In the genomic region with DNA sequence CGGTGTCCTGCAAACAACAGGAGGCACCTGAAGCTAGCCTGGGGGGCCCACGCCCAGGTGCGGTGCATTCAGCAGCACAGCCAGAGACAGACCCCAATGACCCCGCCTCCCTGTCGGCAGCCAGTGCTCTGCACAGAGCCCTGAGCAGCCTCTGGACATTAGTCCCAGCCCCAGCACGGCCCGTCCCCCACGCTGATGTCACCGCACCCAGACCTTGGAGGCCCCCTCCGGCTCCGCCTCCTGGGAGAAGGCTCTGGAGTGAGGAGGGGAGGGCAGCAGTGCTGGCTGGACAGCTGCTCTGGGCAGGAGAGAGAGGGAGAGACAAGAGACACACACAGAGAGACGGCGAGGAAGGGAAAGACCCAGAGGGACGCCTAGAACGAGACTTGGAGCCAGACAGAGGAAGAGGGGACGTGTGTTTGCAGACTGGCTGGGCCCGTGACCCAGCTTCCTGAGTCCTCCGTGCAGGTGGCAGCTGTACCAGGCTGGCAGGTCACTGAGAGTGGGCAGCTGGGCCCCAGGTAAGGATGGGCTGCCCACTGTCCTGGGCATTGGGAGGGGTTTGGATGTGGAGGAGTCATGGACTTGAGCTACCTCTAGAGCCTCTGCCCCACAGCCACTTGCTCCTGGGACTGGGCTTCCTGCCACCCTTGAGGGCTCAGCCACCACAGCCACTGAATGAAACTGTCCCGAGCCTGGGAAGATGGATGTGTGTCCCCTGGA, we compare ENCODE assay signal across 8 cellular contexts.
DNase-seq lines count a peak whose midpoint lies in the region; ATAC-seq and TF ChIP-seq lines count a peak whose summit lies in the region.

A gene (plus strand): TSS at position 278 of the 723 bp plus-strand sequence. CDS start 2,389 bp downstream, outside the sequence.

- H3K4me3 ChIP-seq in fibroblast of mammary gland (ENCODE audit: control insufficient read depth, low read depth, low read length): peak within 1 kb of the TSS; percentile 45

- peak; percentile 51 for ATAC-seq in SK-N-SH treated with all-trans-retinoic acid at 6 μM for 48 hours

- peak within 1 kb of the TSS; percentile 65 for H3K4me3 Mint-ChIP-seq in nephron progenitor cell

- H3K27ac Mint-ChIP-seq in nephron progenitor cell: peak within 1 kb of the TSS; percentile 87

- peak; percentile 19 for DNase-seq in NCI-H2107 treated with DMSO at 0.1 percent for 48 hours (lab: John Stamatoyannopoulos, UW; ENCODE audit: unreplicated experiment)
- DNase-seq in NCI-H2107 (lab: John Stamatoyannopoulos, UW): no peak
- no peak for DNase-seq in fibroblast of mammary gland (ENCODE audit: low read depth)
- peak; percentile 87 for DNase-seq in nephron progenitor cell
- DNase-seq in LoVo (ENCODE audit: low spot score): no peak
- DNase-seq in stimulated activated CD4-positive, alpha-beta T cell treated with anti-CD3 and anti-CD28 coated beads, Interleukin-1b, Interleukin-23, amount 100 ng/mL, for 48 hours: no peak
- DNase-seq in SIG-M5 (lab: John Stamatoyannopoulos, UW): no peak

- peaks cover 11% of the 10 kb centered on the region for H3K27me3 Mint-ChIP-seq in nephron progenitor cell (ENCODE audit: low read depth, poor library complexity)

- H3K36me3 Mint-ChIP-seq in nephron progenitor cell (ENCODE audit: low read depth): no peaks in the 10 kb centered on the region

- TF ChIP-seq CTCF in fibroblast of mammary gland (conservative IDR thresholded peaks at IDR 0.05; ENCODE audit: control insufficient read depth, insufficient read depth, low read depth, low read length) (no peak), nephron progenitor cell (IDR thresholded peaks at IDR 0.05) (no peak)

- H3K4me1 Mint-ChIP-seq in nephron progenitor cell: peaks cover 46% of the 10 kb centered on the region

- no peaks in the 10 kb centered on the region for H3K9me3 Mint-ChIP-seq in nephron progenitor cell

TF ChIP-seq in SK-N-SH treated with all-trans-retinoic acid at 6 μM for 48 hours, 23 proteins besides CTCF, POLR2A, EP300 and RAD21:
- TF ChIP-seq ZNF70 (CRISPR knock-in tag; IDR thresholded peaks at IDR 0.05): 0 out of 2 replicates have a peak, but pooled peaks have one; percentile 28
- 0 out of 2 replicates have a peak, but pooled peaks have one; percentile 14 for TF ChIP-seq ZFP3 (CRISPR knock-in tag; IDR thresholded peaks at IDR 0.05)
- no peak for TF ChIP-seq ARNTL (CRISPR knock-in tag; IDR thresholded peaks at IDR 0.05; ENCODE audit: borderline replicate concordance, low read depth)

Comparison
In these comparisons a context has a peak if more than half of its experiments do, and no peak if none do; other contexts are left out.
1. DNase-seq: peak in NCI-H2107 treated with DMSO at 0.1 percent for 48 hours (single experiment) and nephron progenitor cell (single experiment); none in NCI-H2107 (single experiment), fibroblast of mammary gland (single experiment), LoVo (single experiment), stimulated activated CD4-positive, alpha-beta T cell treated with anti-CD3 and anti-CD28 coated beads, Interleukin-1b, Interleukin-23, amount 100 ng/mL, for 48 hours (single experiment) and SIG-M5 (single experiment).